Comparison of ENCODE assay signal across 20 cellular contexts in the genomic region with DNA sequence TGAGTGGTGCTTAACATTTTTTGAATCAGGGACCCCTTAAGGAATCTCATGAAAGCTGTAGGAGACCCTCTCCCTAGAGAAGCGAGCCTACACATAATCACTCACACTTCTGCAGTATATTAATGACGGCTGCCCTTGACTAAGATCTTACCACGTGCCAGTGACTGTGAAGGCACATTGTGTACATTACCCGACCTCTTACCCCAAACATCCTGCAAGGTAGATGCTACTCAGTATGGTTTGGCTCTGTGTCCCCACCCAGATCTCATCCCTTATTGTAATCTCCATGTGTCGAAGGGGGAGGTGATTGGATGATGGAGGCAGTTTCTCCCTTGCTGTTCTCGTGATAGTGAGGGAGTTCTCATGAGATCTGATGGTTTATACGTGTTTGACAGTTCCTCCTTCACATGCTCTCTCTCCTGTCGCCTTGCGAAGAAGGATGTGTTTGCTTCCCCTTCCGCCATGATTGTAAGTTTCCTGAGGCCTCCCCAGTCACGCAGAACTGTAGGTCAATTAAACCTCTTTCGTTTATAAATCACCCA. TPM values are rescaled to one million over a fixed set of nuclear protein-coding genes. Genes with fewer than 3 reads are reported as not detected.
DNase-seq lines count a peak whose midpoint lies in the region; ATAC-seq, FAIRE-seq and TF ChIP-seq lines count a peak whose summit lies in the region.
"Had no signal": no experiment of that assay in that cellular context is flagged by ENCODE, and none has a peak within 500 bp of the region (broad histone marks: within the 10 kb centered on the region; RNA-seq: fewer than 3 reads in every experiment).

No MANE protein-coding gene starts in this region.

- H3F3A ChIP-seq in neural cell (ENCODE audit: insufficient read depth, low read length, poor library complexity, severe bottlenecking), result no peaks in the 10 kb centered on the region

- TF ChIP-seq RAD21 in HepG2 (CRISPR knock-in tag; IDR thresholded peaks at IDR 0.05), result no peak
- no peak for TF ChIP-seq RAD21 in neural cell (conservative IDR thresholded peaks at IDR 0.05)

- WGBS in HepG2 (ENCODE audit: low lambda C conversion rate), result 55% methylated on average over 12 of the region's 12 CpGs
- 92% methylated on average over 9 of the region's 12 CpGs for WGBS in right lobe of liver (ENCODE audit: insufficient coverage, low coverage, low lambda C conversion rate, missing lambda C conversion rate)

- H3K9me3 ChIP-seq in HepG2 (ENCODE audit: low read length) (no peaks in the 10 kb centered on the region), right lobe of liver (no peaks in the 10 kb centered on the region), neural cell (ENCODE audit: low read length) (no peaks in the 10 kb centered on the region), lower lobe of right lung (no peaks in the 10 kb centered on the region)
- H3K9me3 ChIP-seq: Caco-2 had no signal

- H3K36me3 ChIP-seq in HepG2 (replicated peaks in 1 of 2; ENCODE audit: control insufficient read depth in 1 of 2, insufficient read depth in 2 of 2, low read length in 2 of 2), result no peaks in the 10 kb centered on the region
- no peaks in the 10 kb centered on the region for H3K36me3 ChIP-seq in right lobe of liver
- H3K36me3 ChIP-seq in neural cell (ENCODE audit: insufficient read depth, low read length), result no peaks in the 10 kb centered on the region
- no peaks in the 10 kb centered on the region for H3K36me3 ChIP-seq in lower lobe of right lung

- H3K4me3 ChIP-seq in HepG2 (replicated peaks in 1 of 3; ENCODE audit: insufficient read depth in 1 of 3, low read depth in 2 of 3, low read length in 3 of 3) (no peak overlapping the region), right lobe of liver (no peak overlapping the region), neural cell (ENCODE audit: low read length) (no peak overlapping the region), lower lobe of right lung (no peak overlapping the region)
- H3K4me3 ChIP-seq: GM23338 had no signal

- intact Hi-C loops in HepG2 (cut with micrococcal nuclease; ENCODE audit: unreplicated experiment) (loop anchor here (10.0 kb wide), 1 partner anchor 54 kb away; the partner anchor contains the start of gene RTN4RL1), right lobe of liver (cut with DNase I) (no loop called here), lower lobe of right lung (cut with DNase I) (no loop called here)

- DNase-seq in HepG2 (ENCODE audit: low spot score) (no peak), right lobe of liver (no peak), NCI-H69 (lab: John Stamatoyannopoulos, UW) (peak; percentile 6), NCI-H146 treated with DMSO at 0.1 percent for 48 hours (lab: John Stamatoyannopoulos, UW; ENCODE audit: unreplicated experiment) (no peak), lower lobe of right lung (no peak)
- DNase-seq: AML-193; Caco-2; CD4-positive, alpha-beta T cell; DMS79; GDM1; HCEC 1CT; HFFc6 had no signal

- ATAC-seq in HepG2 (no peak), right lobe of liver (no peak), lower lobe of right lung (no peak)
- ATAC-seq: GM23338 had no signal

- no peaks in the 10 kb centered on the region for H4K20me1 ChIP-seq in HepG2 (ENCODE audit: insufficient read depth, low read length)
- no peaks in the 10 kb centered on the region for H4K20me1 ChIP-seq in neural cell (ENCODE audit: insufficient read depth)

- H3K27me3 ChIP-seq in HepG2 (ENCODE audit: control insufficient read depth in 1 of 2, insufficient read depth in 2 of 2, low read length in 2 of 2), result peaks cover 6 to 45% of the 10 kb centered on the region in 2 experiments; a peak in 4 of 5 replicates
- H3K27me3 ChIP-seq in right lobe of liver, result no peaks in the 10 kb centered on the region
- H3K27me3 ChIP-seq in neural cell (ENCODE audit: insufficient read depth, low read depth, low read length), result no peaks in the 10 kb centered on the region
- peaks cover under 1% of the 10 kb centered on the region for H3K27me3 ChIP-seq in lower lobe of right lung (ENCODE audit: low read depth)

- no peak overlapping the region for H2AFZ ChIP-seq in HepG2 (ENCODE audit: low read length)
- H2AFZ ChIP-seq in neural cell (ENCODE audit: low read depth, low read length), result no peak overlapping the region
- H2AFZ ChIP-seq: GM23338 had no signal

- no peaks in the 10 kb centered on the region for H3K9me2 ChIP-seq in neural cell (ENCODE audit: insufficient read depth, low read length)

- TF ChIP-seq POLR2A in HepG2 (IDR thresholded peaks at IDR 0.05; ENCODE audit: insufficient read depth in 1 of 2, low read depth in 2 of 2, low read length in 2 of 2) (no peak), right lobe of liver (IDR thresholded peaks at IDR 0.05) (no peak)

- H3K27ac ChIP-seq in HepG2 (ENCODE audit: extremely low read length, insufficient read depth, low read length) (no peak overlapping the region), right lobe of liver (no peak overlapping the region), neural cell (ENCODE audit: low read length) (peak overlapping the region; percentile 28), lower lobe of right lung (no peak overlapping the region)
- H3K27ac ChIP-seq: C4-2B had no signal

- TF ChIP-seq EP300 in HepG2 (IDR thresholded peaks at IDR 0.05; ENCODE audit: low read depth in 2 of 2, low read length in 2 of 2), result no peak
- TF ChIP-seq EP300 in HepG2 (CRISPR knock-in tag; IDR thresholded peaks at IDR 0.05; ENCODE audit: borderline replicate concordance), result no peak
- no peak for TF ChIP-seq EP300 in neural cell (conservative IDR thresholded peaks at IDR 0.05; ENCODE audit: poor library complexity, severe bottlenecking)

- H3K4me2 ChIP-seq in HepG2 (ENCODE audit: low read depth, low read length) (no peak overlapping the region), neural cell (ENCODE audit: low read length) (no peak overlapping the region)
- H3K4me2 ChIP-seq: GM23338 had no signal

- H3K9ac ChIP-seq in HepG2 (ENCODE audit: insufficient read depth, low read depth, low read length) (no peak overlapping the region), neural cell (ENCODE audit: low read length) (peak overlapping the region; percentile 1)

- FAIRE-seq in HepG2 (lab: Jason Lieb, UNC), result no peak
- FAIRE-seq: D721Med, GM12892, GM18507, H54 had no signal

- in situ Hi-C loops in HepG2 (cut with HindIII; ENCODE audit: extremely low pct_ligation_motif_present, low pct_unique_long_range_greater_than_20kb), result no loop called here

- POLR2A ChIA-PET in HepG2 (lab: Yijun Ruan, JAX), result no interaction called here

- CTCF ChIA-PET in HepG2 (lab: Yijun Ruan, JAX; ENCODE audit: low intra/inter-chr PET ratio, low total read pairs), result no interaction called here

- H3K4me1 ChIP-seq in HepG2 (ENCODE audit: insufficient read depth, low read length) (peaks cover 57% of the 10 kb centered on the region), right lobe of liver (no peaks in the 10 kb centered on the region), lower lobe of right lung (no peaks in the 10 kb centered on the region)

- H3K79me2 ChIP-seq in HepG2 (ENCODE audit: insufficient read depth, low read length), result no peaks in the 10 kb centered on the region
- no peaks in the 10 kb centered on the region for H3K79me2 ChIP-seq in neural cell (replicated peaks; ENCODE audit: insufficient read depth, low read length)

- BruUV-seq in HepG2 (replicated peaks; lab: Mats Ljungman, UMichigan), result no TSS peak

- TF ChIP-seq CTCF in HepG2 (CRISPR knock-in tag; IDR thresholded peaks at IDR 0.05) (no peak), right lobe of liver (IDR thresholded peaks at IDR 0.05) (no peak), neural cell (IDR thresholded peaks at IDR 0.05; ENCODE audit: poor library complexity, severe bottlenecking) (no peak), lower lobe of right lung (IDR thresholded peaks at IDR 0.05) (no peak)

RNA-seq across cellular contexts. Expression of gene RTN4RL1, which starts 54.2 kb away (rescaled TPM):
- total RNA-seq in HepG2 (2016; rRNA removed; fragmentation: Illumina TruSeq; extraction: Trizol), result not detected in 2 replicates
- not detected in 2 replicates for total RNA-seq in HepG2 (2016; cell fraction: cytosol; rRNA removed; fragmentation: Illumina TruSeq; extraction: Trizol; ENCODE audit: low read depth)
- not detected in 2 replicates for total RNA-seq in HepG2 (2016; cell fraction: insoluble cytoplasmic fraction; rRNA removed; fragmentation: Illumina TruSeq; extraction: Trizol)
- not detected in 2 replicates for total RNA-seq in HepG2 (2016; cell fraction: membrane; rRNA removed; fragmentation: Illumina TruSeq; extraction: Trizol)
- not detected in 2 replicates for total RNA-seq in HepG2 (2016; cell fraction: nucleus; rRNA removed; fragmentation: Illumina TruSeq; extraction: Trizol)
- 0.01 TPM in 1 of 2 replicates, not detected in the other for polyA plus RNA-seq in HepG2 (2011; rRNA removed)
- not detected in 2 replicates for polyA plus RNA-seq in HepG2 (2011; cell fraction: cytosol; rRNA removed)
- not detected in 2 replicates for polyA plus RNA-seq in HepG2 (2011; cell fraction: nucleus; rRNA removed)
- not detected in 2 replicates for polyA plus RNA-seq in HepG2 (2012)
- not detected in 2 replicates for polyA plus RNA-seq in HepG2 (2016; cell fraction: cytosol; fragmentation: Illumina TruSeq; extraction: Trizol; ENCODE audit: low read depth)
- polyA plus RNA-seq in HepG2 (2016; cell fraction: insoluble cytoplasmic fraction; fragmentation: Illumina TruSeq; extraction: Trizol; ENCODE audit: low read depth), result not detected in 2 replicates
- polyA plus RNA-seq in HepG2 (2016; cell fraction: membrane; fragmentation: Illumina TruSeq; extraction: Trizol; ENCODE audit: low read depth), result 0.05 TPM in 1 of 2 replicates, not detected in the other
- polyA plus RNA-seq in HepG2 (2016; cell fraction: nucleus; fragmentation: Illumina TruSeq; extraction: Trizol; ENCODE audit: insufficient read depth, low read depth), result not detected in 2 replicates
- 0.08 TPM in 1 of 2 replicates, not detected in the other for polyA minus RNA-seq in HepG2 (2011; rRNA and poly(A)+ RNA removed; ENCODE audit: low replicate concordance)
- polyA minus RNA-seq in HepG2 (2011; cell fraction: cytosol; rRNA and poly(A)+ RNA removed), result not detected in 2 replicates
- polyA minus RNA-seq in HepG2 (2011; cell fraction: nucleus; rRNA and poly(A)+ RNA removed), result not detected in 2 replicates
- 1 to 10 TPM in 5 of 6 experiments, under 1 TPM in 1; 0.54 to 2.6 (median 1.4) TPM for total RNA-seq in right lobe of liver
- 6.6 and 8.1 TPM in 2 replicates for polyA plus RNA-seq in neural cell
- polyA minus RNA-seq in neural cell, result 11.9 TPM in 2 replicates
- 5.8 TPM for total RNA-seq in lower lobe of right lung
- total RNA-seq: Daoy had no signal
- polyA plus RNA-seq: GM23338 had no signal

RNA-seq across cellular contexts. Expression of gene DPH1, which starts 59.0 kb away (rescaled TPM):
- total RNA-seq in HepG2 (2016; rRNA removed; fragmentation: Illumina TruSeq; extraction: Trizol) (14.5 and 25.3 TPM in 2 replicates), right lobe of liver (10 to 100 TPM; 20.0 to 41.1 (median 25.4) TPM), lower lobe of right lung (38.0 TPM)
- total RNA-seq in HepG2 (2016; cell fraction: cytosol; rRNA removed; fragmentation: Illumina TruSeq; extraction: Trizol; ENCODE audit: low read depth), result 12.1 and 14.2 TPM in 2 replicates
- total RNA-seq in HepG2 (2016; cell fraction: insoluble cytoplasmic fraction; rRNA removed; fragmentation: Illumina TruSeq; extraction: Trizol), result 12.8 and 22.5 TPM in 2 replicates
- 10.3 and 14.0 TPM in 2 replicates for total RNA-seq in HepG2 (2016; cell fraction: membrane; rRNA removed; fragmentation: Illumina TruSeq; extraction: Trizol)
- 16.5 and 22.6 TPM in 2 replicates for total RNA-seq in HepG2 (2016; cell fraction: nucleus; rRNA removed; fragmentation: Illumina TruSeq; extraction: Trizol)
- polyA plus RNA-seq in HepG2 (2011; rRNA removed) (42.8 and 49.5 TPM in 2 replicates), neural cell (42.1 and 44.8 TPM in 2 replicates)
- 18.9 and 24.7 TPM in 2 replicates for polyA plus RNA-seq in HepG2 (2011; cell fraction: cytosol; rRNA removed)
- polyA plus RNA-seq in HepG2 (2011; cell fraction: nucleus; rRNA removed), result 184 and 197 TPM in 2 replicates
- 22.1 and 23.1 TPM in 2 replicates for polyA plus RNA-seq in HepG2 (2012)
- polyA plus RNA-seq in HepG2 (2016; cell fraction: cytosol; fragmentation: Illumina TruSeq; extraction: Trizol; ENCODE audit: low read depth), result 2.9 and 3.9 TPM in 2 replicates
- polyA plus RNA-seq in HepG2 (2016; cell fraction: insoluble cytoplasmic fraction; fragmentation: Illumina TruSeq; extraction: Trizol; ENCODE audit: low read depth), result 12.2 and 15.0 TPM in 2 replicates
- polyA plus RNA-seq in HepG2 (2016; cell fraction: membrane; fragmentation: Illumina TruSeq; extraction: Trizol; ENCODE audit: low read depth), result 3.9 and 4.7 TPM in 2 replicates
- polyA plus RNA-seq in HepG2 (2016; cell fraction: nucleus; fragmentation: Illumina TruSeq; extraction: Trizol; ENCODE audit: insufficient read depth, low read depth), result 54.3 and 66.6 TPM in 2 replicates
- polyA minus RNA-seq in HepG2 (2011; rRNA and poly(A)+ RNA removed; ENCODE audit: low replicate concordance), result 82.1 and 106 TPM in 2 replicates
- polyA minus RNA-seq in HepG2 (2011; cell fraction: cytosol; rRNA and poly(A)+ RNA removed), result 15.1 and 19.0 TPM in 2 replicates
- polyA minus RNA-seq in HepG2 (2011; cell fraction: nucleus; rRNA and poly(A)+ RNA removed), result 33.1 and 46.4 TPM in 2 replicates
- polyA minus RNA-seq in neural cell, result 22.6 and 28.5 TPM in 2 replicates
